ENCODE assay signal across 9 cellular contexts in genomic region chr16:75621170-75621477, GRCh38. TPM values are rescaled to one million over a fixed set of nuclear protein-coding genes. Genes with fewer than 3 reads are reported as not detected.
DNase-seq lines count a peak whose midpoint lies in the region; ATAC-seq and TF ChIP-seq lines count a peak whose summit lies in the region.
"Had no signal": no experiment of that assay in that cellular context is flagged by ENCODE, and none has a peak within 500 bp of the region (broad histone marks: within the 10 kb centered on the region; RNA-seq: fewer than 3 reads in every experiment).

No MANE protein-coding gene starts in this region.

- H3K4me1 Mint-ChIP-seq in CD14-positive monocyte (peaks cover 29% of the 10 kb centered on the region), T-cell (peaks cover 57 to 65% (median 60%) of the 10 kb centered on the region in 3 donors)

- CTCF ChIA-PET in T-cell (lab: Charles Lee): interaction anchor here (0.5 to 3.0 kb wide), 9 partner anchors 9 to 196 kb away, joined by 3 to 27 read pairs (median 4); partner anchors contain the start of genes GABARAPL2 (in 1 of the 2), KARS1 (in 1 of the 2), TERF2IP (in 1 of the 2) and TMEM170A (in 1 of the 2)

- no peak for DNase-seq in CD14-positive monocyte (ENCODE audit: low spot score)
- peak; percentile 22 for DNase-seq in GM20000 (ENCODE audit: low spot score)
- no peak for DNase-seq in T-cell
- peak; percentile 20 for DNase-seq in foreskin melanocyte
- DNase-seq in mucosa of gallbladder (ENCODE audit: low spot score): no peak
- no peak for DNase-seq in NCI-H1048 (lab: John Stamatoyannopoulos, UW)

- H3K36me3 Mint-ChIP-seq in CD14-positive monocyte (peaks cover 37 to 43% of the 10 kb centered on the region in 2 donors), T-cell (peaks cover 39% of the 10 kb centered on the region)

- H3K27me3 Mint-ChIP-seq in CD14-positive monocyte (ENCODE audit: low read depth in 3 of 3) (peaks cover 0 to 1% (median 0%) of the 10 kb centered on the region in 3 donors), T-cell (no peaks in the 10 kb centered on the region)

- H3K9me3 Mint-ChIP-seq in CD14-positive monocyte: no peaks in the 10 kb centered on the region
- no peaks in the 10 kb centered on the region for H3K9me3 Mint-ChIP-seq in T-cell

- no peak for ATAC-seq in T-cell (replicated peaks in 1 of 4)
- no peak for ATAC-seq in HG02759 (IDR thresholded peaks at IDR 0.05; ENCODE audit: unreplicated experiment)
- no peak for ATAC-seq in GM21381 (IDR thresholded peaks at IDR 0.05; ENCODE audit: unreplicated experiment)

- no peak overlapping the region for H3K4me3 Mint-ChIP-seq in CD14-positive monocyte
- H3K4me3 Mint-ChIP-seq in T-cell: peak overlapping the region; percentile 94 to 96 (median 95)

- POLR2A ChIA-PET in T-cell (lab: Charles Lee): interaction anchor here (0.6 to 3.6 kb wide), 6 partner anchors 10 to 57 kb away, joined by 3 to 59 read pairs (median 6); partner anchors contain the start of genes KARS1 (in 2 of the 2), TERF2IP (in 2 of the 2) and GABARAPL2 (in 1 of the 2)

- H3K27ac Mint-ChIP-seq in CD14-positive monocyte (peak overlapping the region in 1 of 7 donors; percentile 19), T-cell (peak overlapping the region; percentile 86 to 96)

- intact Hi-C loops in CD14-positive monocyte (cut with micrococcal nuclease): loop anchor here (5.0 to 10.0 kb wide), 5 partner anchors 54 to 189 kb away; partner anchors contain the start of genes CFDP1 (in 2 of the 2), GABARAPL2 (in 2 of the 2) and TMEM170A (in 2 of the 2)

- TF ChIP-seq CTCF in CD14-positive monocyte (IDR thresholded peaks at IDR 0.05) (peak; percentile 25), GM20000 (IDR thresholded peaks at IDR 0.05; ENCODE audit: extremely low read depth, missing control alignments) (peak; percentile 44)

RNA-seq across cellular contexts. Expression of gene ADAT1, which starts 2.0 kb away (rescaled TPM):
- 10 to 100 TPM; 17.8 to 18.9 TPM for polyA plus RNA-seq in CD14-positive monocyte
- 10 to 100 TPM; 62.9 to 79.2 (median 72.0) TPM for total RNA-seq in T-cell
- 57.2 TPM for total RNA-seq in mucosa of gallbladder

RNA-seq across cellular contexts. Expression of gene KARS1, which starts 26.3 kb away (rescaled TPM):
- polyA plus RNA-seq in CD14-positive monocyte: 100 to 1,000 TPM; 116 to 150 TPM
- total RNA-seq in T-cell (100 to 1,000 TPM; 121 to 151 (median 128) TPM), mucosa of gallbladder (80.6 TPM)

RNA-seq across cellular contexts. Expression of gene TERF2IP, which starts 26.4 kb away (rescaled TPM):
- polyA plus RNA-seq in CD14-positive monocyte: 10 to 100 TPM; 47.9 to 64.1 TPM
- total RNA-seq in T-cell: 100 to 1,000 TPM in 1 of 5 donors, 10 to 100 TPM in 4; 86.0 to 104 (median 94.0) TPM
- 62.2 TPM for total RNA-seq in mucosa of gallbladder

RNA-seq across cellular contexts. Expression of gene GABARAPL2, which starts 54.9 kb away (rescaled TPM):
- 100 to 1,000 TPM; 280 to 302 TPM for polyA plus RNA-seq in CD14-positive monocyte
- total RNA-seq in T-cell (10 to 100 TPM; 70.9 to 78.6 (median 76.4) TPM), mucosa of gallbladder (121 TPM)

RNA-seq across cellular contexts. Expression of gene CPHXL2, which starts 55.7 kb away (rescaled TPM):
- not detected for polyA plus RNA-seq in CD14-positive monocyte
- not detected for total RNA-seq in T-cell
- total RNA-seq in mucosa of gallbladder: not detected
- total RNA-seq: pulmonary artery endothelial cell had no signal

Comparison
In these comparisons a context has a peak if more than half of its experiments do, and no peak if none do; other contexts are left out.
1. DNase-seq: peak in GM20000 (single experiment) and foreskin melanocyte (single experiment); none in CD14-positive monocyte (single experiment), T-cell (0 of 34), mucosa of gallbladder (single experiment) and NCI-H1048 (single experiment).
2. H3K4me3 Mint-ChIP-seq: peak in T-cell (3 of 3); none in CD14-positive monocyte (0 of 2).